9 cellular contexts compared by ENCODE assay signal in the genomic region with DNA sequence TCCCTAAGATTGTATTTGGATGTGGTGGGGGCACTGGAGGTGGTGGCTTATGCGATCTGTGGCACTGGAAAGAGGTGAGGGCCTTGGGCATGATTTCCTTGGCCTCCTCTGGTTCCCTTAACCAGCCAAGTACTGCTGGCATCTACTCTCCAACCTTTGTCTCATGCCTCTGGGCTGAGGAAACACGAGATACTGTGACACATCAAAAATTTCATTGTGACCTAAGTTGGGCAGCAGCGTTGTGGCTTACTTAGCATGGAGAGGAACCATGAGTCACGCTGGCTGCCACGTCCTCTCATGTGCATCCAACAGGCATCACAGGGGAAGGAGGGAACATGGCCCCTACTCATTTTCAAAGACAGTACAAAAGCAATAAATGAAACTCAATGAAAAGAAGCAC. TPM values are rescaled to one million over a fixed set of nuclear protein-coding genes. Genes with fewer than 3 reads are reported as not detected.
DNase-seq lines count a peak whose midpoint lies in the region; ATAC-seq, FAIRE-seq and TF ChIP-seq lines count a peak whose summit lies in the region.
"Had no signal": no experiment of that assay in that cellular context is flagged by ENCODE, and none has a peak within 500 bp of the region (broad histone marks: within the 10 kb centered on the region; RNA-seq: fewer than 3 reads in every experiment).

No MANE protein-coding gene starts in this region.

- no peak for TF ChIP-seq POLR2A in A549 (IDR thresholded peaks at IDR 0.05; ENCODE audit: low read length)

- POLR2A ChIA-PET in A549 (lab: Yijun Ruan, JAX): no interaction called here

- peak overlapping the region; percentile 62 to 75 for H3K27ac ChIP-seq in A549
- no peak overlapping the region for H3K27ac ChIP-seq in coronary artery

- whole genome bisulfite sequencing in A549 (ENCODE audit: missing lambda C conversion rate): 23% methylated on average over 5 of the region's 5 CpGs

- H3K9me3 ChIP-seq in A549: peaks cover 7% of the 10 kb centered on the region; the same call in 1 of the 3 replicates

- H3K4me3 ChIP-seq in A549 (no peak overlapping the region), coronary artery (no peak overlapping the region)

- TF ChIP-seq RAD21 in A549 (conservative IDR thresholded peaks at IDR 0.05 in 1 of 2, IDR thresholded peaks at IDR 0.05 in 1 of 2): no peak

- peak in 1 of 2 experiments; percentile 15; a peak in 1 of 5 replicates for TF ChIP-seq EP300 in A549 (IDR thresholded peaks at IDR 0.05)

- CTCF ChIA-PET in A549 (lab: Yijun Ruan, JAX): interaction anchor here (0.6 to 1.8 kb wide), 2 partner anchors 26 to 31 kb away, joined by 3 to 6 read pairs; no protein-coding TSS in a partner anchor

- ATAC-seq in A549 (peak; percentile 94 to 98), GM21576 (IDR thresholded peaks at IDR 0.05; ENCODE audit: unreplicated experiment) (peak; percentile 49)

- FAIRE-seq in A549 (lab: Jason Lieb, UNC): no peak
- FAIRE-seq: GM18507 had no signal

- peaks cover 14% of the 10 kb centered on the region for H3K4me1 ChIP-seq in A549

- peak; percentile 65 to 86 for DNase-seq in A549 (ENCODE audit: low read depth in 1 of 2, low spot score in 1 of 2)
- DNase-seq in SKM-1 (lab: John Stamatoyannopoulos, UW; ENCODE audit: unreplicated experiment): peak; percentile 54
- DNase-seq in fibroblast of the conjunctiva (ENCODE audit: low read depth): peak; percentile 31
- DNase-seq in iPS-NIHi7 (ENCODE audit: extremely low spot score): no peak
- no peak for DNase-seq in central memory CD4-positive, alpha-beta T cell
- no peak for DNase-seq in coronary artery (ENCODE audit: low spot score)
- no peak for DNase-seq in GM19240 (ENCODE audit: insufficient read length, low spot score)

- TF ChIP-seq CTCF in A549 (IDR thresholded peaks at IDR 0.05): no peak
- no peak for TF ChIP-seq CTCF in coronary artery (IDR thresholded peaks at IDR 0.05)

- peak overlapping the region; percentile 32 for H3K4me2 ChIP-seq in A549

TF ChIP-seq in A549, 52 proteins besides CTCF, POLR2A, EP300 and RAD21:
- TF ChIP-seq MAFK (IDR thresholded peaks at IDR 0.05; ENCODE audit: partially characterized antibody) (peak; percentile 87), NFE2L2 (conservative IDR thresholded peaks at IDR 0.05; ENCODE audit: low read length) (0 out of 2 replicates have a peak, but pooled peaks have one; percentile 23), ESRRA (IDR thresholded peaks at IDR 0.05; ENCODE audit: borderline replicate concordance, low read length) (no peak), ZFP36 (IDR thresholded peaks at IDR 0.05; ENCODE audit: borderline replicate concordance, partially characterized antibody) (no peak), FOSL2 (IDR thresholded peaks at IDR 0.05) (no peak), FOSL2 (CRISPR knock-in tag; IDR thresholded peaks at IDR 0.05) (peak; percentile 88), GATA3 (IDR thresholded peaks at IDR 0.05; ENCODE audit: borderline replicate concordance) (no peak)
- TF ChIP-seq, protein P1, sequence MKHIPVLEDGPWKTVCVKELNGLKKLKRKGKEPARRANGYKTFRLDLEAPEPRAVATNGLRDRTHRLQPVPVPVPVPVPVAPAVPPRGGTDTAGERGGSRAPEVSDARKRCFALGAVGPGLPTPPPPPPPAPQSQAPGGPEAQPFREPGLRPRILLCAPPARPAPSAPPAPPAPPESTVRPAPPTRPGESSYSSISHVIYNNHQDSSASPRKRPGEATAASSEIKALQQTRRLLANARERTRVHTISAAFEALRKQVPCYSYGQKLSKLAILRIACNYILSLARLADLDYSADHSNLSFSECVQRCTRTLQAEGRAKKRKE (CRISPR knock-in tag; IDR thresholded peaks at IDR 0.05; ENCODE audit: low read depth): peak; percentile 35; the same call in 1 of the 2 replicates
- TF ChIP-seq, protein P2, sequence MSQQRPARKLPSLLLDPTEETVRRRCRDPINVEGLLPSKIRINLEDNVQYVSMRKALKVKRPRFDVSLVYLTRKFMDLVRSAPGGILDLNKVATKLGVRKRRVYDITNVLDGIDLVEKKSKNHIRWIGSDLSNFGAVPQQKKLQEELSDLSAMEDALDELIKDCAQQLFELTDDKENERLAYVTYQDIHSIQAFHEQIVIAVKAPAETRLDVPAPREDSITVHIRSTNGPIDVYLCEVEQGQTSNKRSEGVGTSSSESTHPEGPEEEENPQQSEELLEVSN (IDR thresholded peaks at IDR 0.05; ENCODE audit: borderline replicate concordance, low read depth): peak; percentile 41; the same call in 1 of the 2 replicates
- TF ChIP-seq, protein P3, sequence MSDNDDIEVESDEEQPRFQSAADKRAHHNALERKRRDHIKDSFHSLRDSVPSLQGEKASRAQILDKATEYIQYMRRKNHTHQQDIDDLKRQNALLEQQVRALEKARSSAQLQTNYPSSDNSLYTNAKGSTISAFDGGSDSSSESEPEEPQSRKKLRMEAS (IDR thresholded peaks at IDR 0.05): peak; percentile 82

RNA-seq across cellular contexts. Expression of a gene that starts 29.7 kb away (rescaled TPM):
- 55.9 and 57.5 TPM in 2 replicates for polyA plus RNA-seq in A549 (2011; rRNA removed)
- polyA plus RNA-seq in A549 (2012; cell fraction: cytosol; rRNA removed): 42.9 and 48.2 TPM in 2 replicates
- polyA plus RNA-seq in A549 (2012; cell fraction: nucleus; rRNA removed): 40.3 and 55.3 TPM in 2 replicates
- polyA plus RNA-seq in A549 (2017; fragmentation: RNase III; extraction: RNeasy Plus Mini Kit Qiagen cat#74134 plus additional on column Dnase treatment): 50.9 to 51.9 TPM (median 51.0 TPM) in 3 replicates
- 45.3 and 48.9 TPM in 2 replicates for polyA minus RNA-seq in A549 (2011; rRNA and poly(A)+ RNA removed)

Comparison
In these comparisons a context has a peak if more than half of its experiments do, and no peak if none do; other contexts are left out.
1. DNase-seq: peak in A549 (2 of 2), SKM-1 (single experiment) and fibroblast of the conjunctiva (single experiment); none in iPS-NIHi7 (single experiment), central memory CD4-positive, alpha-beta T cell (single experiment), coronary artery (single experiment) and GM19240 (single experiment).
2. H3K27ac ChIP-seq: peak in A549 (2 of 2); none in coronary artery (0 of 2).